ENCODE assay signal across 39 cellular contexts in the genomic region with DNA sequence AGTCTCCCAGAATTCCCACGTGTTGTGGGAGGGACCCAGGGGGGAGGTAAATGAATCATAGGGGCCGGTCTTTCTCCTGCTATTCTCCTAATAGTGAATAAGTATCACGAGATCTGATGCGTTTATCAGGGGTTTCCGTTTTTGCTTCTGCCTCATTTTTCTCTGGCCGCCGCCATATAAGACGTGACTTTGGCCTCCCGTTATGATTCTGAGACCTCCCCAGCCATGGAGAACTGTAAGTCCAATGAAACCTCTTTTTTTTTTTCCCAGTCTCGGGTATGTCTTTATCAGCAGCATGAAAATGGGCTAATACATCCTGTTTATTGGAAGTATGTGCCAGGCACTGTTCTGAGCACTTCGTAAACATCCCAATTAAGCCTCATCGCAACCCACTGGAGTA. TPM values are rescaled to one million over a fixed set of nuclear protein-coding genes. Genes with fewer than 3 reads are reported as not detected.
"Had no signal": no experiment of that assay in that cellular context is flagged by ENCODE, and none has a peak within 500 bp of the region (broad histone marks: within the 10 kb centered on the region; RNA-seq: fewer than 3 reads in every experiment).

No MANE protein-coding gene starts in this region.

- H3K27me3 Mint-ChIP-seq: activated naive CD8-positive, alpha-beta T cell treated with anti-CD3 and anti-CD28 coated beads for 36 hours had no signal

- H3K4me3 Mint-ChIP-seq: activated B cell treated with CpG ODN at 0.5 μM for 24 hours; activated CD4-positive, alpha-beta memory T cell treated with anti-CD3 and anti-CD28 coated beads for 36 hours; activated naive CD8-positive, alpha-beta T cell treated with anti-CD3 and anti-CD28 coated beads for 36 hours; activated T-cell treated with anti-CD3 and anti-CD28 coated beads, Interleukin-2, amount 50 U/mL, for 72 hours; activated T-helper 17 cell treated with anti-CD3 and anti-CD28 coated beads, Interleukin-2, amount 50 U/mL, for 72 hours had no signal

- H3K4me2 ChIP-seq: PC-9 had no signal

- H3K4me1 Mint-ChIP-seq: activated B cell treated with CpG ODN at 0.5 μM for 24 hours had no signal

- DNase-seq: activated B cell treated with CpG ODN at 0.5 μM for 24 hours; activated CD4-positive, alpha-beta memory T cell treated with anti-CD3 and anti-CD28 coated beads for 36 hours; activated CD4-positive, alpha-beta T cell treated with anti-CD3 and anti-CD28 coated beads for 4 hours; activated CD4-positive, alpha-beta T cell treated with anti-CD3 and anti-CD28 coated beads, Interleukin-2, amount 50 U/mL, for 1 hour; activated CD4-positive, CD25-positive, alpha-beta regulatory T cell treated with anti-CD3 and anti-CD28 coated beads, Interleukin-2, amount 50 U/mL, for 72 hours; activated effector memory CD4-positive, alpha-beta T cell treated with anti-CD3 and anti-CD28 coated beads, Interleukin-2, amount 50 U/mL, for 16 hours; activated naive CD4-positive, alpha-beta T cell; activated naive CD4-positive, alpha-beta T cell treated with anti-CD3 and anti-CD28 coated beads, Interleukin-2, amount 50 U/mL, for 16 hours; activated naive CD8-positive, alpha-beta T cell treated with anti-CD3 and anti-CD28 coated beads for 36 hours; activated T-cell treated with anti-CD3 and anti-CD28 coated beads, Interleukin-2, amount 50 U/mL, for 1 hour; activated T-cell treated with anti-CD3 and anti-CD28 coated beads, Interleukin-2, amount 50 U/mL, for 72 hours; amniotic stem cell; Kasumi-1; KG1; MG63; NCI-H1092; NCI-H1436 treated with DMSO at 0.1 percent for 48 hours; NCI-H1694 treated with DMSO at 0.1 percent for 48 hours; NCI-H2029; NCI-H2107; NCI-H2171; NCI-H510A; NCI-H526; NCI-H748 treated with DMSO at 0.1 percent for 48 hours; NK-92 treated with Interleukin-12 subunit alpha and Interleukin-12 subunit beta, amount 100 ng/mL, for 24 hours; PC-9; SIG-M5; T-helper 1 cell; T-helper 2 cell; T-helper 9 cell had no signal

- H2AFZ ChIP-seq: PC-9 had no signal

- H3K27ac Mint-ChIP-seq: activated B cell treated with CpG ODN at 0.5 μM for 24 hours; activated CD4-positive, alpha-beta memory T cell treated with anti-CD3 and anti-CD28 coated beads for 36 hours; activated naive CD8-positive, alpha-beta T cell treated with anti-CD3 and anti-CD28 coated beads for 36 hours; activated T-cell treated with anti-CD3 and anti-CD28 coated beads, Interleukin-2, amount 50 U/mL, for 72 hours; activated T-helper 17 cell treated with anti-CD3 and anti-CD28 coated beads, Interleukin-2, amount 50 U/mL, for 72 hours had no signal

- H3K27ac ChIP-seq: ascending aorta, cardiac muscle cell, PC-9, RWPE1, VCaP had no signal

- H3K36me3 Mint-ChIP-seq: activated CD4-positive, alpha-beta memory T cell treated with anti-CD3 and anti-CD28 coated beads for 36 hours; activated naive CD8-positive, alpha-beta T cell treated with anti-CD3 and anti-CD28 coated beads for 36 hours had no signal

- H3K9me3 ChIP-seq: ascending aorta, MG63 had no signal

- H3K9me3 Mint-ChIP-seq: activated B cell treated with CpG ODN at 0.5 μM for 24 hours; activated CD4-positive, alpha-beta memory T cell treated with anti-CD3 and anti-CD28 coated beads for 36 hours; activated naive CD8-positive, alpha-beta T cell treated with anti-CD3 and anti-CD28 coated beads for 36 hours; activated T-cell treated with anti-CD3 and anti-CD28 coated beads, Interleukin-2, amount 50 U/mL, for 72 hours; activated T-helper 17 cell treated with anti-CD3 and anti-CD28 coated beads, Interleukin-2, amount 50 U/mL, for 72 hours had no signal

- ATAC-seq: activated T-cell treated with anti-CD3 and anti-CD28 coated beads, Interleukin-2, amount 50 U/mL, for 72 hours; activated T-helper 17 cell treated with anti-CD3 and anti-CD28 coated beads, Interleukin-2, amount 50 U/mL, for 72 hours; Right ventricle myocardium inferior; SK-N-SH treated with all-trans-retinoic acid at 6 μM for 48 hours had no signal

- H3K4me1 ChIP-seq: ascending aorta had no signal

RNA-seq across cellular contexts. Expression of a gene that starts 0.8 kb away (rescaled TPM):
- total RNA-seq: activated B cell treated with CpG ODN at 0.5 μM for 24 hours; activated T-helper 17 cell treated with anti-CD3 and anti-CD28 coated beads, Interleukin-2, amount 50 U/mL, for 72 hours; ascending aorta; cardiac muscle cell; OCI-LY7; PC-9; Right ventricle myocardium inferior; SK-MEL-5 had no signal

RNA-seq across cellular contexts. Expression of a gene that starts 17.9 kb away (rescaled TPM):
- total RNA-seq: activated B cell treated with CpG ODN at 0.5 μM for 24 hours; activated T-helper 17 cell treated with anti-CD3 and anti-CD28 coated beads, Interleukin-2, amount 50 U/mL, for 72 hours; ascending aorta; cardiac muscle cell; OCI-LY7; PC-9; Right ventricle myocardium inferior; SK-MEL-5 had no signal

RNA-seq across cellular contexts. Expression of a gene that starts 26.8 kb away (rescaled TPM):
- total RNA-seq: activated B cell treated with CpG ODN at 0.5 μM for 24 hours; activated CD4-positive, alpha-beta memory T cell treated with anti-CD3 and anti-CD28 coated beads for 36 hours; activated naive CD8-positive, alpha-beta T cell treated with anti-CD3 and anti-CD28 coated beads for 36 hours; activated T-helper 17 cell treated with anti-CD3 and anti-CD28 coated beads, Interleukin-2, amount 50 U/mL, for 72 hours; ascending aorta; cardiac muscle cell; OCI-LY7; PC-9; Right ventricle myocardium inferior; SK-MEL-5 had no signal

RNA-seq across cellular contexts. Expression of a gene that starts 47.5 kb away (rescaled TPM):
- total RNA-seq: activated B cell treated with CpG ODN at 0.5 μM for 24 hours; activated CD4-positive, alpha-beta memory T cell treated with anti-CD3 and anti-CD28 coated beads for 36 hours; activated naive CD8-positive, alpha-beta T cell treated with anti-CD3 and anti-CD28 coated beads for 36 hours; activated T-cell treated with anti-CD3 and anti-CD28 coated beads, Interleukin-2, amount 50 U/mL, for 72 hours; activated T-helper 17 cell treated with anti-CD3 and anti-CD28 coated beads, Interleukin-2, amount 50 U/mL, for 72 hours; ascending aorta; cardiac muscle cell; OCI-LY7; PC-9; Right ventricle myocardium inferior; SK-MEL-5 had no signal

RNA-seq across cellular contexts. Expression of a gene that starts 51.5 kb away (rescaled TPM):
- total RNA-seq: activated B cell treated with CpG ODN at 0.5 μM for 24 hours; activated CD4-positive, alpha-beta memory T cell treated with anti-CD3 and anti-CD28 coated beads for 36 hours; activated naive CD8-positive, alpha-beta T cell treated with anti-CD3 and anti-CD28 coated beads for 36 hours; activated T-cell treated with anti-CD3 and anti-CD28 coated beads, Interleukin-2, amount 50 U/mL, for 72 hours; activated T-helper 17 cell treated with anti-CD3 and anti-CD28 coated beads, Interleukin-2, amount 50 U/mL, for 72 hours; ascending aorta; cardiac muscle cell; OCI-LY7; PC-9; Right ventricle myocardium inferior; SK-MEL-5 had no signal
